Comparison of ENCODE assay signal across 8 cellular contexts in genomic region chr19:11504502-11505031, GRCh38. TPM values are rescaled to one million over a fixed set of nuclear protein-coding genes. Genes with fewer than 3 reads are reported as not detected.
DNase-seq lines count a peak whose midpoint lies in the region; ATAC-seq lines count a peak whose summit lies in the region.

No MANE protein-coding gene starts in this region.

- H3K27me3 ChIP-seq in iPS DF 6.9 (ENCODE audit: control insufficient read depth, insufficient read depth, low read length): no peaks in the 10 kb centered on the region

- CTCF ChIA-PET in activated CD8-positive, alpha-beta T cell treated with anti-CD3 and anti-CD28 coated beads, Interleukin-2, amount 10 ng/mL, durations not matched to agents 7 days and 5 days (lab: Charles Lee): no interaction called here

- H3K4me1 ChIP-seq in iPS DF 6.9 (ENCODE audit: control insufficient read depth, insufficient read depth, low read length): no peaks in the 10 kb centered on the region; the same call in 1 of the 2 replicates

- ATAC-seq in activated CD8-positive, alpha-beta T cell treated with anti-CD3 and anti-CD28 coated beads, Interleukin-2, amount 10 ng/mL, durations not matched to agents 7 days and 5 days: no peak
- ATAC-seq in stimulated activated memory B cell treated with anti-CD40 and anti-IgM and Interleukin-4, amounts not matched to agents 10 μg/mL and 1 μg/mL and 100 μg/mL, for 72 hours: no peak
- no peak for ATAC-seq in GM19023 (IDR thresholded peaks at IDR 0.05; ENCODE audit: unreplicated experiment)

- H3K27me3 Mint-ChIP-seq in activated CD8-positive, alpha-beta T cell treated with anti-CD3 and anti-CD28 coated beads, Interleukin-2, amount 10 ng/mL, durations not matched to agents 7 days and 5 days (ENCODE audit: low read depth): no peaks in the 10 kb centered on the region
- H3K27me3 Mint-ChIP-seq in stimulated activated memory B cell treated with anti-CD40 and anti-IgM and Interleukin-4, amounts not matched to agents 10 μg/mL and 1 μg/mL and 100 μg/mL, for 72 hours: no peaks in the 10 kb centered on the region

- peak overlapping the region; percentile 89 for H3K27ac Mint-ChIP-seq in activated CD8-positive, alpha-beta T cell treated with anti-CD3 and anti-CD28 coated beads, Interleukin-2, amount 10 ng/mL, durations not matched to agents 7 days and 5 days
- peak overlapping the region; percentile 91 for H3K27ac Mint-ChIP-seq in stimulated activated memory B cell treated with anti-CD40 and anti-IgM and Interleukin-4, amounts not matched to agents 10 μg/mL and 1 μg/mL and 100 μg/mL, for 72 hours

- peaks cover 16% of the 10 kb centered on the region for H3K36me3 Mint-ChIP-seq in activated CD8-positive, alpha-beta T cell treated with anti-CD3 and anti-CD28 coated beads, Interleukin-2, amount 10 ng/mL, durations not matched to agents 7 days and 5 days (ENCODE audit: low read depth)
- H3K36me3 Mint-ChIP-seq in stimulated activated memory B cell treated with anti-CD40 and anti-IgM and Interleukin-4, amounts not matched to agents 10 μg/mL and 1 μg/mL and 100 μg/mL, for 72 hours: peaks cover 20% of the 10 kb centered on the region

- POLR2A ChIA-PET in activated CD8-positive, alpha-beta T cell treated with anti-CD3 and anti-CD28 coated beads, Interleukin-2, amount 10 ng/mL, durations not matched to agents 7 days and 5 days (lab: Charles Lee): interaction anchor here (0.7 kb wide), 1 partner anchor 484 kb away, joined by 4 read pairs; no protein-coding TSS in a partner anchor

- WGBS in iPS DF 6.9 (ENCODE audit: insufficient coverage, insufficient read length): no CpG with 5 or more reads among the region's 7 CpGs

- no peaks in the 10 kb centered on the region for H3K9me3 Mint-ChIP-seq in activated CD8-positive, alpha-beta T cell treated with anti-CD3 and anti-CD28 coated beads, Interleukin-2, amount 10 ng/mL, durations not matched to agents 7 days and 5 days (ENCODE audit: insufficient read depth)
- H3K9me3 Mint-ChIP-seq in stimulated activated memory B cell treated with anti-CD40 and anti-IgM and Interleukin-4, amounts not matched to agents 10 μg/mL and 1 μg/mL and 100 μg/mL, for 72 hours: no peaks in the 10 kb centered on the region

- no peaks in the 10 kb centered on the region for H3K9me3 ChIP-seq in iPS DF 6.9 (ENCODE audit: control insufficient read depth, insufficient read depth, low read length)

- no peaks in the 10 kb centered on the region for H3K36me3 ChIP-seq in iPS DF 6.9 (ENCODE audit: control insufficient read depth, insufficient read depth, low read length)

- H3K27ac ChIP-seq in iPS DF 6.9 (ENCODE audit: low read length): no peak overlapping the region

- DNase-seq in DMS53 (lab: John Stamatoyannopoulos, UW): peak; percentile 42
- DNase-seq in DMS53 treated with DMSO at 0.1 percent for 48 hours (lab: John Stamatoyannopoulos, UW; ENCODE audit: unreplicated experiment): no peak
- no peak for DNase-seq in activated CD8-positive, alpha-beta T cell treated with anti-CD3 and anti-CD28 coated beads, Interleukin-2, amount 10 ng/mL, durations not matched to agents 7 days and 5 days
- no peak for DNase-seq in iPS DF 6.9 (ENCODE audit: low read depth, low spot score)
- no peak for DNase-seq in cerebellar cortex (ENCODE audit: low spot score)
- DNase-seq in NCI-H2081 (lab: John Stamatoyannopoulos, UW): no peak

- peaks cover 32% of the 10 kb centered on the region for H3K4me1 Mint-ChIP-seq in activated CD8-positive, alpha-beta T cell treated with anti-CD3 and anti-CD28 coated beads, Interleukin-2, amount 10 ng/mL, durations not matched to agents 7 days and 5 days (ENCODE audit: low read depth)
- H3K4me1 Mint-ChIP-seq in stimulated activated memory B cell treated with anti-CD40 and anti-IgM and Interleukin-4, amounts not matched to agents 10 μg/mL and 1 μg/mL and 100 μg/mL, for 72 hours: peaks cover 44% of the 10 kb centered on the region

- H3K4me3 Mint-ChIP-seq in activated CD8-positive, alpha-beta T cell treated with anti-CD3 and anti-CD28 coated beads, Interleukin-2, amount 10 ng/mL, durations not matched to agents 7 days and 5 days: peak overlapping the region; percentile 80
- H3K4me3 Mint-ChIP-seq in stimulated activated memory B cell treated with anti-CD40 and anti-IgM and Interleukin-4, amounts not matched to agents 10 μg/mL and 1 μg/mL and 100 μg/mL, for 72 hours: peak overlapping the region; percentile 95

- peak overlapping the region; percentile 91; the same call in 1 of the 2 replicates for H3K4me3 ChIP-seq in iPS DF 6.9 (ENCODE audit: low read length)

RNA-seq across cellular contexts. Expression of gene ZNF653, which starts 1.1 kb away (rescaled TPM):
- total RNA-seq in activated CD8-positive, alpha-beta T cell treated with anti-CD3 and anti-CD28 coated beads, Interleukin-2, amount 10 ng/mL, durations not matched to agents 7 days and 5 days: 10 to 100 TPM; 20.1 to 21.8 TPM

RNA-seq across cellular contexts. Expression of gene ELAVL3, which starts 23.7 kb away (rescaled TPM):
- total RNA-seq in activated CD8-positive, alpha-beta T cell treated with anti-CD3 and anti-CD28 coated beads, Interleukin-2, amount 10 ng/mL, durations not matched to agents 7 days and 5 days: under 1 TPM in 1 of 2 experiments, not detected in 1; 0.71 TPM

RNA-seq across cellular contexts. Expression of gene ECSIT, which starts 24.4 kb away (rescaled TPM):
- total RNA-seq in activated CD8-positive, alpha-beta T cell treated with anti-CD3 and anti-CD28 coated beads, Interleukin-2, amount 10 ng/mL, durations not matched to agents 7 days and 5 days: 10 to 100 TPM; 28.9 to 31.6 TPM

RNA-seq across cellular contexts. Expression of gene CNN1, which starts 34.1 kb away (rescaled TPM):
- not detected for total RNA-seq in activated CD8-positive, alpha-beta T cell treated with anti-CD3 and anti-CD28 coated beads, Interleukin-2, amount 10 ng/mL, durations not matched to agents 7 days and 5 days

RNA-seq across cellular contexts. Expression of gene ELOF1, which starts 54.5 kb away (rescaled TPM):
- total RNA-seq in activated CD8-positive, alpha-beta T cell treated with anti-CD3 and anti-CD28 coated beads, Interleukin-2, amount 10 ng/mL, durations not matched to agents 7 days and 5 days: 10 to 100 TPM; 47.9 to 52.8 TPM
